ENCODE assay signal across 18 cellular contexts in the genomic region with DNA sequence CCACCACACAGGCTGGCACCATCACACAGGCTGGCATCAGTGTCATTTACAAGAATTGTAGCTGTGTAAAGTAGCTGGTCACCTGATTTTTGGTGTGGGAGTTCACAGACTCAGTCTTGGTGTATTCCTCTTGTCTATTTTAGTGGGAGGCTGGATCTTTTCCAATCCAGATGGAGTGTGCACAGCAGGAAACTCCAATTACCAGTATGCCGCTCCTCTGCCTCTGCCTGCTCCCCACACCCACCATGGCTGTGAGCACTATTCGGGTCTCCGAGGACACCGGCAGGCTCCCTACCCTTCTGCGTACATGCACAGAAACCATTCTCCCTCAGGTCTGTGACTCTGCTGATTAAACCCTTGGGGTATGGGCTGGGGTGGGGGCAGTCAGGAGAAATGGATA. TPM values are rescaled to one million over a fixed set of nuclear protein-coding genes. Genes with fewer than 3 reads are reported as not detected.
DNase-seq lines count a peak whose midpoint lies in the region; ATAC-seq, FAIRE-seq and TF ChIP-seq lines count a peak whose summit lies in the region.
"Had no signal": no experiment of that assay in that cellular context is flagged by ENCODE, and none has a peak within 500 bp of the region (broad histone marks: within the 10 kb centered on the region; RNA-seq: fewer than 3 reads in every experiment).

No MANE protein-coding gene starts in this region.

- ATAC-seq in HG03565 (IDR thresholded peaks at IDR 0.05; ENCODE audit: unreplicated experiment): no peak

- FAIRE-seq in keratinocyte (lab: Jason Lieb, UNC): no peak
- FAIRE-seq: G401.6 had no signal

- DNase-seq in NCI-H524 (lab: John Stamatoyannopoulos, UW): peak; percentile 25 to 46
- no peak for DNase-seq in NCI-H524 treated with DMSO at 0.1 percent for 48 hours (lab: John Stamatoyannopoulos, UW)
- DNase-seq in DMS 273 treated with DMSO at 0.1 percent for 48 hours (lab: John Stamatoyannopoulos, UW): peak; percentile 81
- DNase-seq in NCI-H2171 treated with DMSO at 0.1 percent for 48 hours (lab: John Stamatoyannopoulos, UW): peak; percentile 91
- DNase-seq in keratinocyte (ENCODE audit: low read depth, low spot score): no peak
- DNase-seq in middle frontal gyrus (ENCODE audit: extremely low spot score, low spot score): no peak
- DNase-seq: ACHN, Kasumi-1, MG63, NCI-H1105, NCI-H774, SHP77 treated with DMSO at 0.1 percent for 48 hours, SK-N-SH, T-helper 9 cell had no signal

- no peak for TF ChIP-seq CTCF in keratinocyte (optimal IDR thresholded peaks at IDR 0.05 in 1 of 3, IDR thresholded peaks at IDR 0.05 in 1 of 3, conservative IDR thresholded peaks at IDR 0.05 in 1 of 3; ENCODE audit: extremely low read depth in 1 of 3, insufficient read depth in 2 of 3, low read length in 3 of 3)

- no peak overlapping the region for H3K4me3 ChIP-seq in keratinocyte (ENCODE audit: control insufficient read depth in 2 of 3, extremely low read depth in 1 of 3, insufficient read depth in 2 of 3, low read depth in 1 of 3, low read length in 3 of 3)
- H3K4me3 ChIP-seq: HAP-1, MG63 had no signal

- H3K79me2 ChIP-seq in keratinocyte (ENCODE audit: control insufficient read depth, insufficient read depth, low read length): no peaks in the 10 kb centered on the region

- H2AFZ ChIP-seq in keratinocyte (ENCODE audit: control insufficient read depth, low read length): no peak overlapping the region

- H3K4me1 ChIP-seq in keratinocyte (ENCODE audit: control insufficient read depth, extremely low read depth, insufficient read depth, low read length): peaks cover 40% of the 10 kb centered on the region

- no peaks in the 10 kb centered on the region for H4K20me1 ChIP-seq in keratinocyte (ENCODE audit: control insufficient read depth, extremely low read depth, insufficient read depth, low read length)

- no peak overlapping the region for H3K4me2 ChIP-seq in keratinocyte (ENCODE audit: control insufficient read depth, extremely low read depth, insufficient read depth, low read depth, low read length)
- H3K4me2 ChIP-seq: SK-N-SH had no signal

- dilution Hi-C loops in keratinocyte (cut with MboI; ENCODE audit: extremely low pct_ligation_motif_present, low sequenced_read_pairs): no loop called here

- H3K27me3 ChIP-seq in keratinocyte (ENCODE audit: control insufficient read depth, extremely low read depth, insufficient read depth, low read length): no peaks in the 10 kb centered on the region
- H3K27me3 ChIP-seq: MG63 had no signal

- H3K9me1 ChIP-seq in keratinocyte (ENCODE audit: control insufficient read depth, extremely low read depth, insufficient read depth, low read length): no peaks in the 10 kb centered on the region

- H3K27ac ChIP-seq in keratinocyte (ENCODE audit: control insufficient read depth, insufficient read depth, low read length): peak overlapping the region; percentile 8
- H3K27ac ChIP-seq: C4-2B had no signal

- no peaks in the 10 kb centered on the region for H3K36me3 ChIP-seq in keratinocyte (ENCODE audit: control insufficient read depth in 2 of 2, extremely low read depth in 1 of 2, insufficient read depth in 2 of 2, low read length in 2 of 2)
- H3K36me3 ChIP-seq: HAP-1, MG63 had no signal

- H3K9ac ChIP-seq in keratinocyte (ENCODE audit: control insufficient read depth, extremely low read depth, insufficient read depth, low read length): no peak overlapping the region
- H3K9ac ChIP-seq: SK-N-SH had no signal

- H3K9me3 ChIP-seq in keratinocyte (ENCODE audit: control insufficient read depth, low read depth, low read length): no peaks in the 10 kb centered on the region
- H3K9me3 ChIP-seq: HAP-1, MG63, SK-N-SH had no signal

RNA-seq across cellular contexts. Expression of a gene that starts 24.2 kb away (rescaled TPM):
- 0.65 to 1.2 TPM (median 0.93 TPM) in 3 replicates for polyA plus RNA-seq in keratinocyte
- polyA plus RNA-seq in keratinocyte (2011; ENCODE audit: low read depth): 1.5 TPM
- polyA plus RNA-seq in keratinocyte (2011; cell fraction: cytosol; rRNA removed): 0.44 and 0.56 TPM in 2 replicates
- polyA plus RNA-seq in keratinocyte (2011; cell fraction: nucleus; rRNA removed): 2.9 and 3.1 TPM in 2 replicates
- polyA plus RNA-seq in keratinocyte (2012; ENCODE audit: low replicate concordance): 0.25 and 3.9 TPM in 2 replicates
- 0.79 to 0.93 TPM (median 0.92 TPM) in 3 replicates for polyA minus RNA-seq in keratinocyte
- polyA minus RNA-seq in keratinocyte (2011; cell fraction: cytosol; rRNA and poly(A)+ RNA removed): not detected
- polyA minus RNA-seq in keratinocyte (2011; cell fraction: nucleus; rRNA and poly(A)+ RNA removed): 1.4 and 2.3 TPM in 2 replicates

Comparison
In these comparisons a context has a peak if more than half of its experiments do, and no peak if none do; other contexts are left out.
1. DNase-seq: peak in NCI-H524 (2 of 2), DMS 273 treated with DMSO at 0.1 percent for 48 hours (single experiment) and NCI-H2171 treated with DMSO at 0.1 percent for 48 hours (single experiment); none in NCI-H524 treated with DMSO at 0.1 percent for 48 hours (single experiment), keratinocyte (single experiment) and middle frontal gyrus (single experiment).